1 cellular context compared by ENCODE assay signal in the genomic region with DNA sequence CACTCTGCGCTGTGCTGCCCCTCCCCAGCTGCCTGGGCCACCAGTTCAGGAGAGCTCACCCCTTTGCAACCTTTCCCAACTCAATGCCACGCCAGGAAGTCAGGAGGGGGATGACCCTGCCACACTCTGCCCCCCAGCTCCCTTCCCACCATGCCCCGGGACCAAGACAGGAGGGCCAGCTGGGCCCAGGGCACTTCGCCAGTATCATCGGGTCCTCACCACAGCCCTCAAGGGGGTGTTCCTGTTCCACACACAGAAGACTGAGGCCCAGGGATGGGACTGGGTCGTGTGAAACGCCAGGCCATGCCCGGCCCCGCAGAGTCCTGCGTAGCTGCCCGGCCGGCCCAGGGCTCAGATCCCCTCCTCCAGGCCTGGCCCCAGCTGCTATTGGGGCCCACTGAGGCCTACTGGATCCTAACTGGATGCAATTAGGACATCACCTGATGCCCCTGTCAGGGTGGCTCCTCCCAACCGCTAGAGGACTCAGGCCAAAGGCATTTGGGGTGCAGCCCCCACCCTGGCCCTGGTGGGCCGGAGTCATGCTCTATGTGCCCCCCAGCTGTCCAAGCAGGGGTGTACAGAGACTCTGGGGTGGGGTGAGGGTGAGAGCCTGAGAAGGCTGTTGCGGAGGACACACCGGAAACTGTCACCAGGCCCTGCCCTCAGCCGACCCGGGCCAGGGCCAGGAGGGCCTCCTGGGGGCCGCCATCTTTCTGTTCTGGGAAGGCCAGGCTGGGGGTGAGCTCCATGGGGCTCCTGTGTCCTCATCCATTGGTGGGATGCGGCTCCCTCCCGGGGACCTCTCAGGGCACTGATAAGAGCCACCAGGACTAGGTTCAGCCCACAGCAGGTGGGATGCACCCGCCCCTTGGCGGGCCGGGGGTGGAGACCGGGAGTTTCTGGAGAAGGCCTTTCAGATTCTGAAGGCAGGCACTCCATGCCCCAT.
TF ChIP-seq lines count a peak whose summit lies in the region.

No MANE protein-coding gene starts in this region.

TF ChIP-seq in HepG2, 621 proteins besides CTCF, POLR2A, EP300 and RAD21 (continued from another document and continues in another):
- TF ChIP-seq, protein P1, sequence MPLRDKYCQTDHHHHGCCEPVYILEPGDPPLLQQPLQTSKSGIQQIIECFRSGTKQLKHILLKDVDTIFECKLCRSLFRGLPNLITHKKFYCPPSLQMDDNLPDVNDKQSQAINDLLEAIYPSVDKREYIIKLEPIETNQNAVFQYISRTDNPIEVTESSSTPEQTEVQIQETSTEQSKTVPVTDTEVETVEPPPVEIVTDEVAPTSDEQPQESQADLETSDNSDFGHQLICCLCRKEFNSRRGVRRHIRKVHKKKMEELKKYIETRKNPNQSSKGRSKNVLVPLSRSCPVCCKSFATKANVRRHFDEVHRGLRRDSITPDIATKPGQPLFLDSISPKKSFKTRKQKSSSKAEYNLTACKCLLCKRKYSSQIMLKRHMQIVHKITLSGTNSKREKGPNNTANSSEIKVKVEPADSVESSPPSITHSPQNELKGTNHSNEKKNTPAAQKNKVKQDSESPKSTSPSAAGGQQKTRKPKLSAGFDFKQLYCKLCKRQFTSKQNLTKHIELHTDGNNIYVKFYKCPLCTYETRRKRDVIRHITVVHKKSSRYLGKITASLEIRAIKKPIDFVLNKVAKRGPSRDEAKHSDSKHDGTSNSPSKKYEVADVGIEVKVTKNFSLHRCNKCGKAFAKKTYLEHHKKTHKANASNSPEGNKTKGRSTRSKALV (CRISPR knock-in tag; IDR thresholded peaks at IDR 0.05): peak; percentile 57
- TF ChIP-seq PTBP1 (IDR thresholded peaks at IDR 0.05; ENCODE audit: low read depth, low read length, poor library complexity, severe bottlenecking): no peak
- TF ChIP-seq, protein P2, sequence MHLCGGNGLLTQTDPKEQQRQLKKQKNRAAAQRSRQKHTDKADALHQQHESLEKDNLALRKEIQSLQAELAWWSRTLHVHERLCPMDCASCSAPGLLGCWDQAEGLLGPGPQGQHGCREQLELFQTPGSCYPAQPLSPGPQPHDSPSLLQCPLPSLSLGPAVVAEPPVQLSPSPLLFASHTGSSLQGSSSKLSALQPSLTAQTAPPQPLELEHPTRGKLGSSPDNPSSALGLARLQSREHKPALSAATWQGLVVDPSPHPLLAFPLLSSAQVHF (CRISPR knock-in tag; IDR thresholded peaks at IDR 0.05): no peak
- TF ChIP-seq, protein P3, sequence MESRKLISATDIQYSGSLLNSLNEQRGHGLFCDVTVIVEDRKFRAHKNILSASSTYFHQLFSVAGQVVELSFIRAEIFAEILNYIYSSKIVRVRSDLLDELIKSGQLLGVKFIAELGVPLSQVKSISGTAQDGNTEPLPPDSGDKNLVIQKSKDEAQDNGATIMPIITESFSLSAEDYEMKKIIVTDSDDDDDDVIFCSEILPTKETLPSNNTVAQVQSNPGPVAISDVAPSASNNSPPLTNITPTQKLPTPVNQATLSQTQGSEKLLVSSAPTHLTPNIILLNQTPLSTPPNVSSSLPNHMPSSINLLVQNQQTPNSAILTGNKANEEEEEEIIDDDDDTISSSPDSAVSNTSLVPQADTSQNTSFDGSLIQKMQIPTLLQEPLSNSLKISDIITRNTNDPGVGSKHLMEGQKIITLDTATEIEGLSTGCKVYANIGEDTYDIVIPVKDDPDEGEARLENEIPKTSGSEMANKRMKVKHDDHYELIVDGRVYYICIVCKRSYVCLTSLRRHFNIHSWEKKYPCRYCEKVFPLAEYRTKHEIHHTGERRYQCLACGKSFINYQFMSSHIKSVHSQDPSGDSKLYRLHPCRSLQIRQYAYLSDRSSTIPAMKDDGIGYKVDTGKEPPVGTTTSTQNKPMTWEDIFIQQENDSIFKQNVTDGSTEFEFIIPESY (CRISPR knock-in tag; IDR thresholded peaks at IDR 0.05): no peak
- peak; percentile 5; the same call in 1 of the 2 replicates for TF ChIP-seq FOXA3 (CRISPR knock-in tag; IDR thresholded peaks at IDR 0.05)
- no peak for TF ChIP-seq ZNF564 (CRISPR knock-in tag; IDR thresholded peaks at IDR 0.05)
- no peak for TF ChIP-seq TOPORS (CRISPR knock-in tag; IDR thresholded peaks at IDR 0.05)
- no peak for TF ChIP-seq ZNF747 (CRISPR knock-in tag; IDR thresholded peaks at IDR 0.05; ENCODE audit: borderline replicate concordance)
- no peak; the same call in 1 of the 2 replicates for TF ChIP-seq FOXK1 (CRISPR knock-in tag; IDR thresholded peaks at IDR 0.05; ENCODE audit: borderline replicate concordance, low read depth)
- TF ChIP-seq SUZ12 (IDR thresholded peaks at IDR 0.05; ENCODE audit: low read depth, low read length): no peak
- TF ChIP-seq, protein P4, sequence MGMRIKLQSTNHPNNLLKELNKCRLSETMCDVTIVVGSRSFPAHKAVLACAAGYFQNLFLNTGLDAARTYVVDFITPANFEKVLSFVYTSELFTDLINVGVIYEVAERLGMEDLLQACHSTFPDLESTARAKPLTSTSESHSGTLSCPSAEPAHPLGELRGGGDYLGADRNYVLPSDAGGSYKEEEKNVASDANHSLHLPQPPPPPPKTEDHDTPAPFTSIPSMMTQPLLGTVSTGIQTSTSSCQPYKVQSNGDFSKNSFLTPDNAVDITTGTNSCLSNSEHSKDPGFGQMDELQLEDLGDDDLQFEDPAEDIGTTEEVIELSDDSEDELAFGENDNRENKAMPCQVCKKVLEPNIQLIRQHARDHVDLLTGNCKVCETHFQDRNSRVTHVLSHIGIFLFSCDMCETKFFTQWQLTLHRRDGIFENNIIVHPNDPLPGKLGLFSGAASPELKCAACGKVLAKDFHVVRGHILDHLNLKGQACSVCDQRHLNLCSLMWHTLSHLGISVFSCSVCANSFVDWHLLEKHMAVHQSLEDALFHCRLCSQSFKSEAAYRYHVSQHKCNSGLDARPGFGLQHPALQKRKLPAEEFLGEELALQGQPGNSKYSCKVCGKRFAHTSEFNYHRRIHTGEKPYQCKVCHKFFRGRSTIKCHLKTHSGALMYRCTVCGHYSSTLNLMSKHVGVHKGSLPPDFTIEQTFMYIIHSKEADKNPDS (CRISPR knock-in tag; IDR thresholded peaks at IDR 0.05): no peak
- TF ChIP-seq, protein P5, sequence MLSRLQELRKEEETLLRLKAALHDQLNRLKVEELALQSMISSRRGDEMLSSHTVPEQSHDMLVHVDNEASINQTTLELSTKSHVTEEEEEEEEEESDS (CRISPR knock-in tag; IDR thresholded peaks at IDR 0.05; ENCODE audit: borderline replicate concordance): no peak
- TF ChIP-seq HMG20B (CRISPR knock-in tag; conservative IDR thresholded peaks at IDR 0.05): peak; percentile 15
- TF ChIP-seq SOX5 (CRISPR knock-in tag; IDR thresholded peaks at IDR 0.05; ENCODE audit: borderline replicate concordance): no peak
- TF ChIP-seq POLR2AphosphoS2 (IDR thresholded peaks at IDR 0.05; ENCODE audit: low read depth, low read length): no peak
- no peak for TF ChIP-seq CBX5 (CRISPR knock-in tag; IDR thresholded peaks at IDR 0.05; ENCODE audit: borderline replicate concordance)
- TF ChIP-seq RBM22 (optimal IDR thresholded peaks at IDR 0.05; ENCODE audit: low read length): no peak
- no peak for TF ChIP-seq ATAD3A (CRISPR knock-in tag; IDR thresholded peaks at IDR 0.05)
- no peak for TF ChIP-seq ZC3H4 (CRISPR knock-in tag; IDR thresholded peaks at IDR 0.05; ENCODE audit: borderline replicate concordance)
- TF ChIP-seq, protein P6, sequence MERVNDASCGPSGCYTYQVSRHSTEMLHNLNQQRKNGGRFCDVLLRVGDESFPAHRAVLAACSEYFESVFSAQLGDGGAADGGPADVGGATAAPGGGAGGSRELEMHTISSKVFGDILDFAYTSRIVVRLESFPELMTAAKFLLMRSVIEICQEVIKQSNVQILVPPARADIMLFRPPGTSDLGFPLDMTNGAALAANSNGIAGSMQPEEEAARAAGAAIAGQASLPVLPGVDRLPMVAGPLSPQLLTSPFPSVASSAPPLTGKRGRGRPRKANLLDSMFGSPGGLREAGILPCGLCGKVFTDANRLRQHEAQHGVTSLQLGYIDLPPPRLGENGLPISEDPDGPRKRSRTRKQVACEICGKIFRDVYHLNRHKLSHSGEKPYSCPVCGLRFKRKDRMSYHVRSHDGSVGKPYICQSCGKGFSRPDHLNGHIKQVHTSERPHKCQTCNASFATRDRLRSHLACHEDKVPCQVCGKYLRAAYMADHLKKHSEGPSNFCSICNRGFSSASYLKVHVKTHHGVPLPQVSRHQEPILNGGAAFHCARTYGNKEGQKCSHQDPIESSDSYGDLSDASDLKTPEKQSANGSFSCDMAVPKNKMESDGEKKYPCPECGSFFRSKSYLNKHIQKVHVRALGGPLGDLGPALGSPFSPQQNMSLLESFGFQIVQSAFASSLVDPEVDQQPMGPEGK (CRISPR knock-in tag; IDR thresholded peaks at IDR 0.05): peak; percentile 89
- TF ChIP-seq GLI4 (CRISPR knock-in tag; IDR thresholded peaks at IDR 0.05; ENCODE audit: borderline replicate concordance): no peak
- TF ChIP-seq, protein P7, sequence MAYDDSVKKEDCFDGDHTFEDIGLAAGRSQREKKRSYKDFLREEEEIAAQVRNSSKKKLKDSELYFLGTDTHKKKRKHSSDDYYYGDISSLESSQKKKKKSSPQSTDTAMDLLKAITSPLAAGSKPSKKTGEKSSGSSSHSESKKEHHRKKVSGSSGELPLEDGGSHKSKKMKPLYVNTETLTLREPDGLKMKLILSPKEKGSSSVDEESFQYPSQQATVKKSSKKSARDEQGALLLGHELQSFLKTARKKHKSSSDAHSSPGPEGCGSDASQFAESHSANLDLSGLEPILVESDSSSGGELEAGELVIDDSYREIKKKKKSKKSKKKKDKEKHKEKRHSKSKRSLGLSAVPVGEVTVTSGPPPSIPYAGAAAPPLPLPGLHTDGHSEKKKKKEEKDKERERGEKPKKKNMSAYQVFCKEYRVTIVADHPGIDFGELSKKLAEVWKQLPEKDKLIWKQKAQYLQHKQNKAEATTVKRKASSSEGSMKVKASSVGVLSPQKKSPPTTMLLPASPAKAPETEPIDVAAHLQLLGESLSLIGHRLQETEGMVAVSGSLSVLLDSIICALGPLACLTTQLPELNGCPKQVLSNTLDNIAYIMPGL (CRISPR knock-in tag; IDR thresholded peaks at IDR 0.05; ENCODE audit: borderline replicate concordance in 1 of 2, low read depth in 1 of 2): peak; percentile 33 to 81; a peak in 3 of 4 replicates
- TF ChIP-seq, protein P8, sequence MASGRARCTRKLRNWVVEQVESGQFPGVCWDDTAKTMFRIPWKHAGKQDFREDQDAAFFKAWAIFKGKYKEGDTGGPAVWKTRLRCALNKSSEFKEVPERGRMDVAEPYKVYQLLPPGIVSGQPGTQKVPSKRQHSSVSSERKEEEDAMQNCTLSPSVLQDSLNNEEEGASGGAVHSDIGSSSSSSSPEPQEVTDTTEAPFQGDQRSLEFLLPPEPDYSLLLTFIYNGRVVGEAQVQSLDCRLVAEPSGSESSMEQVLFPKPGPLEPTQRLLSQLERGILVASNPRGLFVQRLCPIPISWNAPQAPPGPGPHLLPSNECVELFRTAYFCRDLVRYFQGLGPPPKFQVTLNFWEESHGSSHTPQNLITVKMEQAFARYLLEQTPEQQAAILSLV (CRISPR knock-in tag; IDR thresholded peaks at IDR 0.05; ENCODE audit: borderline replicate concordance): no peak; the same call in 1 of the 2 replicates
- TF ChIP-seq PRPF4 (IDR thresholded peaks at IDR 0.05; ENCODE audit: low read depth, low read length, poor library complexity, severe bottlenecking): no peak
- TF ChIP-seq MED13 (CRISPR knock-in tag; IDR thresholded peaks at IDR 0.05): peak; percentile 72; the same call in 1 of the 2 replicates
- TF ChIP-seq HDAC1 (CRISPR knock-in tag; IDR thresholded peaks at IDR 0.05): peak; percentile 83
- TF ChIP-seq, protein P9, sequence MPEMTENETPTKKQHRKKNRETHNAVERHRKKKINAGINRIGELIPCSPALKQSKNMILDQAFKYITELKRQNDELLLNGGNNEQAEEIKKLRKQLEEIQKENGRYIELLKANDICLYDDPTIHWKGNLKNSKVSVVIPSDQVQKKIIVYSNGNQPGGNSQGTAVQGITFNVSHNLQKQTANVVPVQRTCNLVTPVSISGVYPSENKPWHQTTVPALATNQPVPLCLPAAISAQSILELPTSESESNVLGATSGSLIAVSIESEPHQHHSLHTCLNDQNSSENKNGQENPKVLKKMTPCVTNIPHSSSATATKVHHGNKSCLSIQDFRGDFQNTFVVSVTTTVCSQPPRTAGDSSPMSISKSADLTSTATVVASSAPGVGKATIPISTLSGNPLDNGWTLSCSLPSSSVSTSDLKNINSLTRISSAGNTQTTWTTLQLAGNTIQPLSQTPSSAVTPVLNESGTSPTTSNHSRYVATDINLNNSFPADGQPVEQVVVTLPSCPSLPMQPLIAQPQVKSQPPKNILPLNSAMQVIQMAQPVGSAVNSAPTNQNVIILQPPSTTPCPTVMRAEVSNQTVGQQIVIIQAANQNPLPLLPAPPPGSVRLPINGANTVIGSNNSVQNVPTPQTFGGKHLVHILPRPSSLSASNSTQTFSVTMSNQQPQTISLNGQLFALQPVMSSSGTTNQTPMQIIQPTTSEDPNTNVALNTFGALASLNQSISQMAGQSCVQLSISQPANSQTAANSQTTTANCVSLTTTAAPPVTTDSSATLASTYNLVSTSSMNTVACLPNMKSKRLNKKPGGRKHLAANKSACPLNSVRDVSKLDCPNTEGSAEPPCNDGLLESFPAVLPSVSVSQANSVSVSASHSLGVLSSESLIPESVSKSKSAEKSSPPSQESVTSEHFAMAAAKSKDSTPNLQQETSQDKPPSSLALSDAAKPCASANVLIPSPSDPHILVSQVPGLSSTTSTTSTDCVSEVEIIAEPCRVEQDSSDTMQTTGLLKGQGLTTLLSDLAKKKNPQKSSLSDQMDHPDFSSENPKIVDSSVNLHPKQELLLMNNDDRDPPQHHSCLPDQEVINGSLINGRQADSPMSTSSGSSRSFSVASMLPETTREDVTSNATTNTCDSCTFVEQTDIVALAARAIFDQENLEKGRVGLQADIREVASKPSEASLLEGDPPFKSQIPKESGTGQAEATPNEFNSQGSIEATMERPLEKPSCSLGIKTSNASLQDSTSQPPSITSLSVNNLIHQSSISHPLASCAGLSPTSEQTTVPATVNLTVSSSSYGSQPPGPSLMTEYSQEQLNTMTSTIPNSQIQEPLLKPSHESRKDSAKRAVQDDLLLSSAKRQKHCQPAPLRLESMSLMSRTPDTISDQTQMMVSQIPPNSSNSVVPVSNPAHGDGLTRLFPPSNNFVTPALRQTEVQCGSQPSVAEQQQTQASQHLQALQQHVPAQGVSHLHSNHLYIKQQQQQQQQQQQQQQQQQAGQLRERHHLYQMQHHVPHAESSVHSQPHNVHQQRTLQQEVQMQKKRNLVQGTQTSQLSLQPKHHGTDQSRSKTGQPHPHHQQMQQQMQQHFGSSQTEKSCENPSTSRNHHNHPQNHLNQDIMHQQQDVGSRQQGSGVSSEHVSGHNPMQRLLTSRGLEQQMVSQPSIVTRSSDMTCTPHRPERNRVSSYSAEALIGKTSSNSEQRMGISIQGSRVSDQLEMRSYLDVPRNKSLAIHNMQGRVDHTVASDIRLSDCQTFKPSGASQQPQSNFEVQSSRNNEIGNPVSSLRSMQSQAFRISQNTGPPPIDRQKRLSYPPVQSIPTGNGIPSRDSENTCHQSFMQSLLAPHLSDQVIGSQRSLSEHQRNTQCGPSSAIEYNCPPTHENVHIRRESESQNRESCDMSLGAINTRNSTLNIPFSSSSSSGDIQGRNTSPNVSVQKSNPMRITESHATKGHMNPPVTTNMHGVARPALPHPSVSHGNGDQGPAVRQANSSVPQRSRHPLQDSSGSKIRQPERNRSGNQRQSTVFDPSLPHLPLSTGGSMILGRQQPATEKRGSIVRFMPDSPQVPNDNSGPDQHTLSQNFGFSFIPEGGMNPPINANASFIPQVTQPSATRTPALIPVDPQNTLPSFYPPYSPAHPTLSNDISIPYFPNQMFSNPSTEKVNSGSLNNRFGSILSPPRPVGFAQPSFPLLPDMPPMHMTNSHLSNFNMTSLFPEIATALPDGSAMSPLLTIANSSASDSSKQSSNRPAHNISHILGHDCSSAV (CRISPR knock-in tag; IDR thresholded peaks at IDR 0.05; ENCODE audit: borderline replicate concordance): no peak
